In genomic region chr3:25474000-25474399, GRCh38 we compare ENCODE assay signal across 1 cellular context.
TF ChIP-seq lines count a peak whose summit lies in the region.

No MANE protein-coding gene starts in this region.

TF ChIP-seq in HepG2, 621 proteins besides CTCF, POLR2A, EP300 and RAD21:
- TF ChIP-seq ZNF615 (CRISPR knock-in tag; IDR thresholded peaks at IDR 0.05; ENCODE audit: borderline replicate concordance), result no peak
- no peak for TF ChIP-seq MTF2 (CRISPR knock-in tag; IDR thresholded peaks at IDR 0.05; ENCODE audit: borderline replicate concordance)
- no peak for TF ChIP-seq SMC3 (IDR thresholded peaks at IDR 0.05; ENCODE audit: low read length)
- no peak for TF ChIP-seq PAF1 (CRISPR knock-in tag; IDR thresholded peaks at IDR 0.05)
- no peak for TF ChIP-seq FOSL1 (CRISPR knock-in tag; IDR thresholded peaks at IDR 0.05; ENCODE audit: borderline replicate concordance)
- no peak for TF ChIP-seq MTA1 (CRISPR knock-in tag; IDR thresholded peaks at IDR 0.05; ENCODE audit: borderline replicate concordance)
- no peak for TF ChIP-seq HCFC1 (IDR thresholded peaks at IDR 0.05; ENCODE audit: low read depth, low read length)
- no peak for TF ChIP-seq ZNF709 (CRISPR knock-in tag; IDR thresholded peaks at IDR 0.05)
- TF ChIP-seq ZNF558 (CRISPR knock-in tag; IDR thresholded peaks at IDR 0.05; ENCODE audit: borderline replicate concordance), result no peak
- no peak for TF ChIP-seq ZFX (CRISPR knock-in tag; IDR thresholded peaks at IDR 0.05; ENCODE audit: low read depth)
- no peak for TF ChIP-seq ZNF205 (CRISPR knock-in tag; IDR thresholded peaks at IDR 0.05)
- TF ChIP-seq KAT8 (CRISPR knock-in tag; IDR thresholded peaks at IDR 0.05), result no peak
- no peak for TF ChIP-seq EZH2 (conservative IDR thresholded peaks at IDR 0.05; ENCODE audit: low read depth, low read length)
